12 cellular contexts compared by ENCODE assay signal in the genomic region with DNA sequence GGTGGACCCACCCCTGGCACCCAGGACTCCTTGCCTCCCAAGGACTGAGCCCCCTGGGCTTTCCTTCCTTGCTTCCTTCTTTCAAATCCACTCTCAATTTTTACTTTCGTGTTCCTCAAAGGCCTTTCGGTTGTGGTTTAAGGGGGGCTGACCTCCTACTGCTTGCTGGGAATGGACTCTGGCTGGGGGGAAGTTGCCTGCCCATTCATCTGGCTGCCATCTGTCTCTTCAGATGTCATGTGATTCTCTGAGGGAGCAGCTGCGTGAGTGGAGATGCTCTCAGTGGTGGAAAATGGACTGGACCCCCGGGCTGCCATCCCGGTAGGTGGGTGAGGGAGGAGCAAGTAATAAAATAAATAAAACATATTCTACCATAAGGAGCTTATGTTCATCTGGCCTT.
A peak's percentile ranks its signal among the peaks of the same experiment; 100 is the strongest.
DNase-seq lines count a peak whose midpoint lies in the region; ATAC-seq and TF ChIP-seq lines count a peak whose summit lies in the region.
"Had no signal": no experiment of that assay in that cellular context is flagged by ENCODE, and none has a peak within 500 bp of the region (broad histone marks: within the 10 kb centered on the region; RNA-seq: fewer than 3 reads in every experiment).

No MANE protein-coding gene starts in this region.

- intact Hi-C loops in head of caudate nucleus (cut with DNase I): no loop called here
- intact Hi-C loops in psoas muscle (cut with DNase I): no loop called here

- H3K4me1 ChIP-seq in psoas muscle: peaks cover 10% of the 10 kb centered on the region

- H3K27ac ChIP-seq in psoas muscle: no peak overlapping the region
- H3K27ac ChIP-seq: coronary artery, hepatocyte had no signal

- ATAC-seq in SK-N-SH treated with all-trans-retinoic acid at 6 μM for 48 hours (no peak), psoas muscle (no peak)

- H3K27me3 ChIP-seq in psoas muscle (ENCODE audit: insufficient read depth in 3 of 3, low read length in 2 of 3): no peaks in the 10 kb centered on the region
- H3K27me3 ChIP-seq: hepatocyte had no signal

- TF ChIP-seq CTCF in psoas muscle (IDR thresholded peaks at IDR 0.05): no peak

- H3K4me3 ChIP-seq in psoas muscle: no peak overlapping the region
- H3K4me3 ChIP-seq: coronary artery, hepatocyte had no signal

- 58 to 66% (median 62%) methylated on average over 5 of the region's 5 CpGs for WGBS in psoas muscle, 3 donors

- peak; percentile 22 for DNase-seq in AG08395 (ENCODE audit: low spot score)
- DNase-seq in GDM1 (lab: John Stamatoyannopoulos, UW): peak; percentile 18
- DNase-seq in head of caudate nucleus: peak in 35 of 42 donors; percentile 7 to 61 (median 35)
- DNase-seq in AML-193 (lab: John Stamatoyannopoulos, UW): no peak
- DNase-seq in psoas muscle: no peak
- DNase-seq in activated T-cell treated with anti-CD3 and anti-CD28 coated beads, Interleukin-2, amount 50 U/mL, for 48 hours: no peak
- no peak for DNase-seq in stimulated activated CD4-positive, alpha-beta T cell treated with anti-CD3 and anti-CD28 coated beads, Interleukin-4, amount 100 ng/mL, for 1 hour
- DNase-seq: activated effector memory CD4-positive, alpha-beta T cell treated with Interleukin-2 at 50 U/mL for 16 hours; NK-92 treated with Interleukin-12 subunit alpha and Interleukin-12 subunit beta, amount 100 ng/mL, for 24 hours had no signal

- H3K9me3 ChIP-seq in psoas muscle: no peaks in the 10 kb centered on the region

- H3K36me3 ChIP-seq in psoas muscle (ENCODE audit: insufficient read depth in 1 of 2, low read depth in 1 of 2): no peaks in the 10 kb centered on the region

TF ChIP-seq in SK-N-SH treated with all-trans-retinoic acid at 6 μM for 48 hours, 23 proteins besides CTCF, POLR2A, EP300 and RAD21:
- 0 out of 2 replicates have a peak, but pooled peaks have one; percentile 19 for TF ChIP-seq ZNF70 (CRISPR knock-in tag; IDR thresholded peaks at IDR 0.05)
- no peak for TF ChIP-seq SNAI2 (CRISPR knock-in tag; IDR thresholded peaks at IDR 0.05)
- no peak for TF ChIP-seq ISL1 (CRISPR knock-in tag; IDR thresholded peaks at IDR 0.05)
- TF ChIP-seq ZFP30 (CRISPR knock-in tag; IDR thresholded peaks at IDR 0.05): no peak

Comparison
In these comparisons a context has a peak if more than half of its experiments do, and no peak if none do; other contexts are left out.
1. DNase-seq: peak in AG08395 (single experiment), GDM1 (single experiment) and head of caudate nucleus (35 of 42); none in AML-193 (0 of 2), psoas muscle (0 of 2), activated T-cell treated with anti-CD3 and anti-CD28 coated beads, Interleukin-2, amount 50 U/mL, for 48 hours (0 of 2) and stimulated activated CD4-positive, alpha-beta T cell treated with anti-CD3 and anti-CD28 coated beads, Interleukin-4, amount 100 ng/mL, for 1 hour (single experiment).